22 cellular contexts compared by ENCODE assay signal in genomic region chr21:43328171-43328570, GRCh38.
"Had no signal": no experiment of that assay in that cellular context is flagged by ENCODE, and none has a peak within 500 bp of the region (broad histone marks: within the 10 kb centered on the region; RNA-seq: fewer than 3 reads in every experiment).

No MANE protein-coding gene starts in this region.

- H3K4me3 ChIP-seq: dorsolateral prefrontal cortex, lower lobe of right lung, tibial nerve, uterus had no signal

- H3K4me1 ChIP-seq: parathyroid adenoma, uterus had no signal

- H3K27ac Mint-ChIP-seq: activated naive CD4-positive, alpha-beta T cell treated with anti-CD3 and anti-CD28 coated beads, Interleukin-2, amount 10 ng/mL, durations not matched to agents 7 days and 5 days; T-helper 1 cell treated with Interleukin-12 subunit alpha and Interleukin-12 subunit beta and Interleukin-4 antibody, amounts not matched to agents 30 μg/mL and 1 μg/mL, for 36 hours had no signal

- FAIRE-seq: colon, islet of Langerhans had no signal

- H2AFZ ChIP-seq: parathyroid adenoma had no signal

- H3K27ac ChIP-seq: dorsolateral prefrontal cortex, epithelial cell of prostate, lower lobe of right lung, parathyroid adenoma, tibial nerve, uterus had no signal

- H3K36me3 ChIP-seq: lower lobe of right lung, tibial nerve, uterus had no signal

- H3K79me2 ChIP-seq: parathyroid adenoma had no signal

- ATAC-seq: activated T-cell treated with anti-CD3 and anti-CD28 coated beads, Interleukin-2, amount 50 U/mL, for 4 hours; left colon; lower lobe of right lung had no signal

- DNase-seq: activated CD4-positive, alpha-beta T cell treated with anti-CD3 and anti-CD28 coated beads, Interleukin-2, amount 50 U/mL, for 1 hour; activated CD4-positive, CD25-positive, alpha-beta regulatory T cell treated with anti-CD3 and anti-CD28 coated beads, Interleukin-2, amount 50 U/mL, for 72 hours; activated CD8-positive, alpha-beta memory T cell treated with anti-CD3 and anti-CD28 coated beads, Interleukin-2, amount 50 U/mL, for 4 hours; activated effector memory CD4-positive, alpha-beta T cell treated with Interleukin-2 at 50 U/mL for 16 hours; activated naive CD4-positive, alpha-beta T cell treated with anti-CD3 and anti-CD28 coated beads, Interleukin-2, amount 10 ng/mL, durations not matched to agents 7 days and 5 days; activated T-cell treated with anti-CD3 and anti-CD28 coated beads, Interleukin-2, amount 50 U/mL, for 4 hours; central memory CD4-positive, alpha-beta T cell; dorsolateral prefrontal cortex; foreskin fibroblast; hippocampal formation; left colon; lower lobe of right lung; stimulated activated CD4-positive, alpha-beta T cell treated with anti-CD3 and anti-CD28 coated beads, Interleukin-12 subunit alpha, Interleukin-12 subunit beta, amount 100 ng/mL, for 4 hours; stimulated activated CD4-positive, alpha-beta T cell treated with anti-CD3 and anti-CD28 coated beads, Interleukin-1b, Interleukin-23, amount 100 ng/mL, for 48 hours; stimulated activated naive CD4-positive, alpha-beta T cell treated with Interleukin-2 at 50 U/mL for 16 hours; uterus had no signal

- H3K27me3 ChIP-seq: dorsolateral prefrontal cortex, uterus had no signal

- H3K4me3 Mint-ChIP-seq: activated naive CD4-positive, alpha-beta T cell treated with anti-CD3 and anti-CD28 coated beads, Interleukin-2, amount 10 ng/mL, durations not matched to agents 7 days and 5 days; activated T-cell treated with anti-CD3 and anti-CD28 coated beads, Interleukin-2, amount 50 U/mL, for 4 hours; T-helper 1 cell treated with Interleukin-12 subunit alpha and Interleukin-12 subunit beta and Interleukin-4 antibody, amounts not matched to agents 30 μg/mL and 1 μg/mL, for 36 hours had no signal

- H3K9me3 Mint-ChIP-seq: activated naive CD4-positive, alpha-beta T cell treated with anti-CD3 and anti-CD28 coated beads, Interleukin-2, amount 10 ng/mL, durations not matched to agents 7 days and 5 days; activated T-cell treated with anti-CD3 and anti-CD28 coated beads, Interleukin-2, amount 50 U/mL, for 4 hours; T-helper 1 cell treated with Interleukin-12 subunit alpha and Interleukin-12 subunit beta and Interleukin-4 antibody, amounts not matched to agents 30 μg/mL and 1 μg/mL, for 36 hours had no signal

- H3K9me3 ChIP-seq: lower lobe of right lung, tibial nerve, uterus had no signal

- H3K36me3 Mint-ChIP-seq: activated naive CD4-positive, alpha-beta T cell treated with anti-CD3 and anti-CD28 coated beads, Interleukin-2, amount 10 ng/mL, durations not matched to agents 7 days and 5 days had no signal

- H3K9ac ChIP-seq: parathyroid adenoma had no signal
